ENCODE assay signal across 8 cellular contexts in genomic region chr2:203453858-203454451, GRCh38.
DNase-seq lines count a peak whose midpoint lies in the region; ATAC-seq, FAIRE-seq and TF ChIP-seq lines count a peak whose summit lies in the region.

No MANE protein-coding gene starts in this region.

- H3K9me3 ChIP-seq in OCI-LY3 (ENCODE audit: insufficient read depth, low read length): no peaks in the 10 kb centered on the region
- no peaks in the 10 kb centered on the region for H3K9me3 ChIP-seq in keratinocyte (ENCODE audit: control insufficient read depth, low read depth, low read length)
- H3K9me3 ChIP-seq in suprapubic skin: no peaks in the 10 kb centered on the region

- H3K4me1 Mint-ChIP-seq in activated naive CD4-positive, alpha-beta T cell treated with anti-CD3 and anti-CD28 coated beads for 36 hours (ENCODE audit: low read depth): peaks cover 2% of the 10 kb centered on the region
- H3K4me1 Mint-ChIP-seq in MCF 10A (ENCODE audit: insufficient read depth, unreplicated experiment): peaks cover 14% of the 10 kb centered on the region

- peak; percentile 42 for ATAC-seq in HG03442 (IDR thresholded peaks at IDR 0.05; ENCODE audit: unreplicated experiment)

- CTCF ChIA-PET in activated naive CD4-positive, alpha-beta T cell treated with anti-CD3 and anti-CD28 coated beads for 36 hours (lab: Charles Lee): interaction anchor here (0.6 to 3.6 kb wide), 16 partner anchors 10 to 456 kb away, joined by 3 to 16 read pairs (median 4); no protein-coding TSS in a partner anchor
- CTCF ChIA-PET in MCF 10A (lab: Yijun Ruan, JAX): interaction anchor here (0.5 to 4.0 kb wide), 32 partner anchors 9 to 941 kb away, joined by 3 to 36 read pairs (median 4); no protein-coding TSS in a partner anchor

- no peaks in the 10 kb centered on the region for H3K36me3 ChIP-seq in OCI-LY3 (replicated peaks; ENCODE audit: low read depth, low read length)
- no peaks in the 10 kb centered on the region for H3K36me3 ChIP-seq in keratinocyte (ENCODE audit: control insufficient read depth in 2 of 2, extremely low read depth in 1 of 2, insufficient read depth in 2 of 2, low read length in 2 of 2)
- H3K36me3 ChIP-seq in suprapubic skin: peaks cover 61% of the 10 kb centered on the region

- H3K9me3 Mint-ChIP-seq in activated naive CD4-positive, alpha-beta T cell treated with anti-CD3 and anti-CD28 coated beads for 36 hours: no peaks in the 10 kb centered on the region
- H3K9me3 Mint-ChIP-seq in MCF 10A (ENCODE audit: unreplicated experiment): no peaks in the 10 kb centered on the region

- WGBS in suprapubic skin: 15% methylated on average over 1 of the region's 1 CpG

- dilution Hi-C loops in keratinocyte (cut with MboI; ENCODE audit: extremely low pct_ligation_motif_present, low sequenced_read_pairs): no loop called here

- no peak overlapping the region for H3K4me2 ChIP-seq in OCI-LY3 (ENCODE audit: low read length)
- no peak overlapping the region for H3K4me2 ChIP-seq in keratinocyte (ENCODE audit: control insufficient read depth, extremely low read depth, insufficient read depth, low read depth, low read length)

- H3K79me2 ChIP-seq in OCI-LY3 (ENCODE audit: low read length) (no peaks in the 10 kb centered on the region), keratinocyte (ENCODE audit: control insufficient read depth, insufficient read depth, low read length) (no peaks in the 10 kb centered on the region)

- no peak for TF ChIP-seq EP300 in suprapubic skin (IDR thresholded peaks at IDR 0.05)

- no peak overlapping the region for H2AFZ ChIP-seq in OCI-LY3 (ENCODE audit: low read depth, low read length)
- H2AFZ ChIP-seq in keratinocyte (ENCODE audit: control insufficient read depth, low read length): no peak overlapping the region

- FAIRE-seq in keratinocyte (lab: Jason Lieb, UNC): peak; percentile 85

- no peak overlapping the region for H3K4me3 ChIP-seq in OCI-LY3 (ENCODE audit: low read length)
- no peak overlapping the region for H3K4me3 ChIP-seq in keratinocyte (ENCODE audit: control insufficient read depth in 2 of 3, extremely low read depth in 1 of 3, insufficient read depth in 2 of 3, low read depth in 1 of 3, low read length in 3 of 3)
- H3K4me3 ChIP-seq in suprapubic skin: no peak overlapping the region

- POLR2A ChIA-PET in MCF 10A (lab: Yijun Ruan, JAX): interaction anchor here (0.6 to 2.3 kb wide), 4 partner anchors 214 to 525 kb away, joined by 3 to 6 read pairs (median 4); partner anchors contain the start of gene CYP20A1

- peak; percentile 54 for DNase-seq in activated naive CD4-positive, alpha-beta T cell treated with anti-CD3 and anti-CD28 coated beads for 36 hours
- no peak for DNase-seq in activated naive CD4-positive, alpha-beta T cell treated with anti-CD3 and anti-CD28 coated beads, Interleukin-2, amount 50 U/mL, for 16 hours
- DNase-seq in MCF 10A (ENCODE audit: unreplicated experiment) (peak; percentile 60), keratinocyte (ENCODE audit: low read depth, low spot score) (no peak), suprapubic skin (ENCODE audit: low spot score in 2 of 2) (no peak), GF-D8 (lab: John Stamatoyannopoulos, UW) (no peak)

- H3K4me1 ChIP-seq in OCI-LY3 (ENCODE audit: low read length) (no peaks in the 10 kb centered on the region), keratinocyte (ENCODE audit: control insufficient read depth, extremely low read depth, insufficient read depth, low read length) (peaks cover 7% of the 10 kb centered on the region), suprapubic skin (peaks cover 10% of the 10 kb centered on the region)

- no peaks in the 10 kb centered on the region for H3K27me3 ChIP-seq in OCI-LY3 (ENCODE audit: low read depth, low read length)
- H3K27me3 ChIP-seq in keratinocyte (ENCODE audit: control insufficient read depth, extremely low read depth, insufficient read depth, low read length): no peaks in the 10 kb centered on the region
- H3K27me3 ChIP-seq in suprapubic skin: no peaks in the 10 kb centered on the region

- H3K9ac ChIP-seq in OCI-LY3 (ENCODE audit: low read length) (no peak overlapping the region), keratinocyte (ENCODE audit: control insufficient read depth, extremely low read depth, insufficient read depth, low read length) (no peak overlapping the region)

- TF ChIP-seq CTCF in OCI-LY3 (IDR thresholded peaks at IDR 0.05; ENCODE audit: low read depth, low read length): peak; percentile 86
- peak; percentile 62 for TF ChIP-seq CTCF in MCF 10A (IDR thresholded peaks at IDR 0.05; ENCODE audit: unreplicated experiment)
- peak; percentile 41 to 74 (median 52) for TF ChIP-seq CTCF in keratinocyte (optimal IDR thresholded peaks at IDR 0.05 in 1 of 3, IDR thresholded peaks at IDR 0.05 in 1 of 3, conservative IDR thresholded peaks at IDR 0.05 in 1 of 3; ENCODE audit: extremely low read depth in 1 of 3, insufficient read depth in 2 of 3, low read length in 3 of 3)
- peak; percentile 40 to 68 for TF ChIP-seq CTCF in suprapubic skin (IDR thresholded peaks at IDR 0.05)

- H3K4me3 Mint-ChIP-seq in activated naive CD4-positive, alpha-beta T cell treated with anti-CD3 and anti-CD28 coated beads for 36 hours: no peak overlapping the region
- H3K4me3 Mint-ChIP-seq in MCF 10A (ENCODE audit: unreplicated experiment): no peak overlapping the region

- H4K20me1 ChIP-seq in OCI-LY3 (ENCODE audit: insufficient read depth, low read length): no peaks in the 10 kb centered on the region
- H4K20me1 ChIP-seq in keratinocyte (ENCODE audit: control insufficient read depth, extremely low read depth, insufficient read depth, low read length): no peaks in the 10 kb centered on the region

- no peaks in the 10 kb centered on the region for H3K27me3 Mint-ChIP-seq in activated naive CD4-positive, alpha-beta T cell treated with anti-CD3 and anti-CD28 coated beads for 36 hours (ENCODE audit: low read depth)
- no peaks in the 10 kb centered on the region for H3K27me3 Mint-ChIP-seq in MCF 10A (ENCODE audit: insufficient read depth, unreplicated experiment)

- no TSS peak for BruUV-seq in MCF 10A (replicated peaks; lab: Mats Ljungman, UMichigan)

- H3K27ac ChIP-seq in OCI-LY3 (ENCODE audit: low read length): no peak overlapping the region
- no peak overlapping the region for H3K27ac ChIP-seq in keratinocyte (ENCODE audit: control insufficient read depth, insufficient read depth, low read length)
- no peak overlapping the region for H3K27ac ChIP-seq in suprapubic skin

- peaks cover 2% of the 10 kb centered on the region for H3K36me3 Mint-ChIP-seq in activated naive CD4-positive, alpha-beta T cell treated with anti-CD3 and anti-CD28 coated beads for 36 hours (ENCODE audit: low read depth)
- H3K36me3 Mint-ChIP-seq in MCF 10A (ENCODE audit: insufficient read depth, unreplicated experiment): peaks cover 43% of the 10 kb centered on the region

- no peak overlapping the region for H3K27ac Mint-ChIP-seq in activated naive CD4-positive, alpha-beta T cell treated with anti-CD3 and anti-CD28 coated beads for 36 hours
- no peak overlapping the region for H3K27ac Mint-ChIP-seq in MCF 10A (ENCODE audit: low read depth, unreplicated experiment)

- no peaks in the 10 kb centered on the region for H3K9me1 ChIP-seq in keratinocyte (ENCODE audit: control insufficient read depth, extremely low read depth, insufficient read depth, low read length)

- TF ChIP-seq POLR2A in suprapubic skin (IDR thresholded peaks at IDR 0.05): no peak

- intact Hi-C loops in activated naive CD4-positive, alpha-beta T cell treated with anti-CD3 and anti-CD28 coated beads for 36 hours (cut with micrococcal nuclease): loop anchor here (1.0 to 5.0 kb wide), 5 partner anchors 229 to 880 kb away; partner anchors contain the start of genes CARF and WDR12
- intact Hi-C loops in MCF 10A (cut with micrococcal nuclease): loop anchor here (1.0 to 10.0 kb wide), 5 partner anchors 127 to 882 kb away; partner anchors contain the start of gene ABI2

Comparison
In these comparisons a context has a peak if more than half of its experiments do, and no peak if none do; other contexts are left out.
1. DNase-seq: peak in activated naive CD4-positive, alpha-beta T cell treated with anti-CD3 and anti-CD28 coated beads for 36 hours (single experiment) and MCF 10A (single experiment); none in activated naive CD4-positive, alpha-beta T cell treated with anti-CD3 and anti-CD28 coated beads, Interleukin-2, amount 50 U/mL, for 16 hours (single experiment), keratinocyte (single experiment), suprapubic skin (0 of 2) and GF-D8 (single experiment).
2. Peak in every context shown above with its lines, with median percentiles within 50 percentile points of each other: CTCF ChIP-seq.